In the genomic region with DNA sequence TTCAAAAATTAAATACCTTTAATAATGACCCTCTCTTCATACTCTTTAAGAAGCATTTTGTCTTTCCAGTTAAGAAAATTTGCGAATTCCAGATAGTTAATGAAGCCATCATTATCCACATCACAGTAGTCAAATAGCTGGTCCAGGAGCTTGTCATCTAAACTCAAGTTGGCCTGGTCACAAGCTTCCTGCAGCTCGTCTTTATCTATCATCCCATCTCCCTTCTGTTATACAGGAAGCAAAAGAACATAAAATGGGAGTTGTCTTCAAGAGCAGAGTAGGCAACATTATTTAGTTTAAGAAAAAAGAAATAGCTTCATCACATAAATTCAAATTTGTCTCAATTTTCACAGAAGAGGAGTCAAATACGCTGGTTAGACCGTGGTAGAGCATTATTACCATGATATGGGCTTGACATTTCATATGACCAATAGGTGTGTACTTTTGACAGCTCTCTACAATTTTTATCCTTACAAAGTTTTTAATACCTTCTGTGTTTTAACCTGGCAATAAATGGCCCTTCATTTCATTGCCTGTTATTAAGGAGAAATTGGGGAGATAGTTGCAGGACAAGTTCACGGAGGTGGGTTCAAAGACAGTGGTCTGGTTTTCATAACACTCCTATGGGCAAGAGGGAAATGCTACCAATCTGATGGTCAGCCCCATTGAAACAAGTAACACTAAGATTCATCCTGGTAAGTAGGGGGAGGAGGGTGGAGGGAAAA, we compare ENCODE assay signal across 13 cellular contexts. TPM values are rescaled to one million over a fixed set of nuclear protein-coding genes. Genes with fewer than 3 reads are reported as not detected.
A peak's percentile ranks its signal among the peaks of the same experiment; 100 is the strongest.
DNase-seq lines count a peak whose midpoint lies in the region; ATAC-seq and TF ChIP-seq lines count a peak whose summit lies in the region.
"Had no signal": no experiment of that assay in that cellular context is flagged by ENCODE, and none has a peak within 500 bp of the region (broad histone marks: within the 10 kb centered on the region; RNA-seq: fewer than 3 reads in every experiment).

No MANE protein-coding gene starts in this region.

- ATAC-seq in gastrocnemius medialis (no peak), GM19397 (IDR thresholded peaks at IDR 0.05; ENCODE audit: unreplicated experiment) (no peak), GM18517 (IDR thresholded peaks at IDR 0.05; ENCODE audit: unreplicated experiment) (no peak)
- no peak for ATAC-seq in activated naive CD4-positive, alpha-beta T cell treated with anti-CD3 and anti-CD28 coated beads, Interleukin-2, amount 50 U/mL, for 72 hours

- in situ Hi-C loops in astrocyte of the cerebellum (cut with HindIII; ENCODE audit: low sequenced_read_pairs) = loop anchor here (5.0 to 10.0 kb wide), 2 partner anchors 54 to 296 kb away; a partner anchor contains a TSS
- in situ Hi-C loops in gastrocnemius medialis (cut with MboI; ENCODE audit: low sequenced_read_pairs in 4 of 4) = no loop called here

- H3K4me1 ChIP-seq in CD8-positive, alpha-beta memory T cell (ENCODE audit: insufficient read depth, low read length) = no peaks in the 10 kb centered on the region
- H3K4me1 ChIP-seq in gastrocnemius medialis = no peaks in the 10 kb centered on the region

- POLR2A ChIA-PET in CD8-positive, alpha-beta memory T cell (lab: Charles Lee) = no interaction called here

- no peak for DNase-seq in CD8-positive, alpha-beta memory T cell
- no peak for DNase-seq in astrocyte of the cerebellum (ENCODE audit: low read depth)
- peak; percentile 25 for DNase-seq in fibroblast of villous mesenchyme (ENCODE audit: low read depth)
- DNase-seq in gastrocnemius medialis = no peak
- no peak for DNase-seq in activated naive CD4-positive, alpha-beta T cell treated with anti-CD3 and anti-CD28 coated beads, Interleukin-2, amount 50 U/mL, for 72 hours (ENCODE audit: low spot score in 2 of 2)
- no peak for DNase-seq in NCI-H2081 (lab: John Stamatoyannopoulos, UW)
- DNase-seq: CD4-positive, alpha-beta memory T cell; NCI-H1092 treated with DMSO at 0.1 percent for 48 hours; NK-92 treated with Interleukin-12 subunit alpha and Interleukin-12 subunit beta, amount 100 ng/mL, for 24 hours; stimulated activated CD4-positive, alpha-beta T cell treated with anti-CD3 and anti-CD28 coated beads, Interleukin-4, amount 100 ng/mL, for 24 hours had no signal

- H3K27me3 ChIP-seq in CD8-positive, alpha-beta memory T cell (ENCODE audit: insufficient read depth, low read length, poor library complexity, severe bottlenecking) = no peaks in the 10 kb centered on the region
- H3K27me3 ChIP-seq in gastrocnemius medialis = no peaks in the 10 kb centered on the region

- no peaks in the 10 kb centered on the region for H3K9me3 ChIP-seq in CD8-positive, alpha-beta memory T cell (ENCODE audit: low read length)
- no peaks in the 10 kb centered on the region for H3K9me3 ChIP-seq in gastrocnemius medialis

- no peak overlapping the region for H3K4me3 ChIP-seq in CD8-positive, alpha-beta memory T cell (ENCODE audit: low read length)
- H3K4me3 ChIP-seq in astrocyte of the cerebellum (ENCODE audit: low read depth, low read length) (peak overlapping the region; percentile 13), fibroblast of villous mesenchyme (ENCODE audit: low read depth, low read length) (peak overlapping the region; percentile 22), gastrocnemius medialis (peak overlapping the region in 1 of 4 donors; percentile 30)

- CTCF ChIA-PET in CD8-positive, alpha-beta memory T cell (lab: Charles Lee) = no interaction called here

- no peak for TF ChIP-seq POLR2A in gastrocnemius medialis (IDR thresholded peaks at IDR 0.05)

- H3K4me3 Mint-ChIP-seq in CD8-positive, alpha-beta memory T cell = no peak overlapping the region
- H3K4me3 Mint-ChIP-seq: CD4-positive, alpha-beta memory T cell; neural crest cell had no signal

- H3K9me3 Mint-ChIP-seq in CD8-positive, alpha-beta memory T cell = no peaks in the 10 kb centered on the region
- H3K9me3 Mint-ChIP-seq in activated naive CD4-positive, alpha-beta T cell treated with anti-CD3 and anti-CD28 coated beads, Interleukin-2, amount 50 U/mL, for 72 hours = no peaks in the 10 kb centered on the region
- H3K9me3 Mint-ChIP-seq: CD4-positive, alpha-beta memory T cell; neural crest cell had no signal

- H3K4me1 Mint-ChIP-seq in CD8-positive, alpha-beta memory T cell = no peaks in the 10 kb centered on the region
- H3K4me1 Mint-ChIP-seq: CD4-positive, alpha-beta memory T cell; neural crest cell had no signal

- H3K36me3 Mint-ChIP-seq in CD8-positive, alpha-beta memory T cell = no peaks in the 10 kb centered on the region
- no peaks in the 10 kb centered on the region for H3K36me3 Mint-ChIP-seq in activated naive CD4-positive, alpha-beta T cell treated with anti-CD3 and anti-CD28 coated beads, Interleukin-2, amount 50 U/mL, for 72 hours
- H3K36me3 Mint-ChIP-seq: CD4-positive, alpha-beta memory T cell had no signal

- peak overlapping the region; percentile 55 for H3K27ac ChIP-seq in CD8-positive, alpha-beta memory T cell (ENCODE audit: low read depth, low read length)
- H3K27ac ChIP-seq in gastrocnemius medialis = peak overlapping the region in 3 of 4 donors; percentile 17 to 50 (median 30)

- H3K27me3 Mint-ChIP-seq in CD8-positive, alpha-beta memory T cell = no peaks in the 10 kb centered on the region
- H3K27me3 Mint-ChIP-seq: CD4-positive, alpha-beta memory T cell had no signal

- no peaks in the 10 kb centered on the region for H3K36me3 ChIP-seq in CD8-positive, alpha-beta memory T cell (ENCODE audit: insufficient read depth, low read length)
- H3K36me3 ChIP-seq in gastrocnemius medialis = no peaks in the 10 kb centered on the region

- intact Hi-C loops in gastrocnemius medialis (cut with DNase I; ENCODE audit: low total_unique reads) = loop anchor here (5.0 kb wide), 1 partner anchor 154 kb away; a partner anchor contains a TSS

- H3K27ac Mint-ChIP-seq in CD8-positive, alpha-beta memory T cell = no peak overlapping the region
- H3K27ac Mint-ChIP-seq in activated naive CD4-positive, alpha-beta T cell treated with anti-CD3 and anti-CD28 coated beads, Interleukin-2, amount 50 U/mL, for 72 hours = no peak overlapping the region
- H3K27ac Mint-ChIP-seq: CD4-positive, alpha-beta memory T cell had no signal

- TF ChIP-seq CTCF in astrocyte of the cerebellum (IDR thresholded peaks at IDR 0.05; ENCODE audit: low read depth, low read length, missing control alignments) (no peak), fibroblast of villous mesenchyme (IDR thresholded peaks at IDR 0.05; ENCODE audit: insufficient read depth, low read depth, low read length) (no peak), gastrocnemius medialis (IDR thresholded peaks at IDR 0.05 in 4 of 5, conservative IDR thresholded peaks at IDR 0.05 in 1 of 5) (no peak)

RNA-seq across cellular contexts. Expression of a gene that starts 45.4 kb away (rescaled TPM):
- 1 to 10 TPM in 1 of 2 experiments, under 1 TPM in 1; 0.39 to 1.3 TPM for total RNA-seq in CD8-positive, alpha-beta memory T cell
- not detected for polyA plus RNA-seq in CD8-positive, alpha-beta memory T cell
- total RNA-seq in fibroblast of villous mesenchyme (under 0.01 TPM in 1 of 2 replicates, not detected in the other), gastrocnemius medialis (not detected)
- 1 to 10 TPM in 1 of 2 donors, under 1 TPM in 1; 0.91 to 1.2 TPM for total RNA-seq in activated naive CD4-positive, alpha-beta T cell treated with anti-CD3 and anti-CD28 coated beads, Interleukin-2, amount 50 U/mL, for 72 hours
- polyA plus RNA-seq: CD4-positive, alpha-beta memory T cell had no signal

RNA-seq across cellular contexts. Expression of a gene that starts 58.3 kb away (rescaled TPM):
- total RNA-seq in CD8-positive, alpha-beta memory T cell = 10 to 100 TPM; 68.6 to 75.3 TPM
- 46.4 TPM for polyA plus RNA-seq in CD8-positive, alpha-beta memory T cell
- total RNA-seq in fibroblast of villous mesenchyme (99.2 and 100 TPM in 2 replicates), gastrocnemius medialis (10 to 100 TPM; 30.9 to 43.7 (median 35.5) TPM)
- 10 to 100 TPM; 56.3 to 80.8 TPM for total RNA-seq in activated naive CD4-positive, alpha-beta T cell treated with anti-CD3 and anti-CD28 coated beads, Interleukin-2, amount 50 U/mL, for 72 hours
